Comparison of ENCODE assay signal across 9 cellular contexts in genomic region chr3:47016934-47017435, GRCh38. TPM values are rescaled to one million over a fixed set of nuclear protein-coding genes. Genes with fewer than 3 reads are reported as not detected.
DNase-seq lines count a peak whose midpoint lies in the region; ATAC-seq and TF ChIP-seq lines count a peak whose summit lies in the region.
"Had no signal": no experiment of that assay in that cellular context is flagged by ENCODE, and none has a peak within 500 bp of the region (broad histone marks: within the 10 kb centered on the region; RNA-seq: fewer than 3 reads in every experiment).

No MANE protein-coding gene starts in this region.

- H3K27ac ChIP-seq in lung (ENCODE audit: low read depth in 1 of 2, low read length in 1 of 2) = peak overlapping the region in 1 of 2 donors; percentile 79

- no peaks in the 10 kb centered on the region for H3K27me3 Mint-ChIP-seq in activated T-helper 17 cell treated with anti-CD3 and anti-CD28 coated beads, Interleukin-2, amount 50 U/mL, for 72 hours

- H3K4me3 ChIP-seq in lung = no peak overlapping the region

- H3K9me3 ChIP-seq in lung (ENCODE audit: control insufficient read depth in 2 of 2, insufficient read depth in 1 of 2, low read length in 1 of 2) = no peaks in the 10 kb centered on the region

- WGBS in lung, 2 donors = 11 to 39% methylated on average over 1 of the region's 1 CpG

- peaks cover 31% of the 10 kb centered on the region for H3K4me1 Mint-ChIP-seq in activated T-helper 17 cell treated with anti-CD3 and anti-CD28 coated beads, Interleukin-2, amount 50 U/mL, for 72 hours

- H3K4me3 Mint-ChIP-seq in activated T-helper 17 cell treated with anti-CD3 and anti-CD28 coated beads, Interleukin-2, amount 50 U/mL, for 72 hours = peak overlapping the region; percentile 76

- H3K27me3 ChIP-seq in lung (ENCODE audit: control insufficient read depth, insufficient read depth) = no peaks in the 10 kb centered on the region

- DNase-seq in GM10248 (ENCODE audit: extremely low spot score) (peak; percentile 35), lung (ENCODE audit: low spot score) (no peak), NCI-H1436 treated with DMSO at 0.1 percent for 48 hours (lab: John Stamatoyannopoulos, UW) (no peak), cerebellar nuclear complex (lab: John Stamatoyannopoulos, UW) (no peak), DMS153 (lab: John Stamatoyannopoulos, UW) (no peak), NCI-H345 (lab: John Stamatoyannopoulos, UW) (no peak)

- H3K4me1 ChIP-seq in lung (ENCODE audit: control insufficient read depth in 2 of 2, insufficient read depth in 2 of 2, low read length in 2 of 2) = peaks cover 3 to 7% of the 10 kb centered on the region in 2 donors

- no peaks in the 10 kb centered on the region for H3K9me3 Mint-ChIP-seq in activated T-helper 17 cell treated with anti-CD3 and anti-CD28 coated beads, Interleukin-2, amount 50 U/mL, for 72 hours

- TF ChIP-seq CTCF in GM10248 (IDR thresholded peaks at IDR 0.05; ENCODE audit: control extremely low read depth, extremely low read depth, low read depth, missing control alignments) (no peak), lung (IDR thresholded peaks at IDR 0.05; ENCODE audit: control extremely low read depth, extremely low read depth) (no peak)

- CTCF ChIA-PET in GM10248 (lab: Yijun Ruan, JAX) = interaction anchor here (0.8 to 2.3 kb wide), 5 partner anchors 24 to 404 kb away, joined by 3 to 5 read pairs (median 3); no protein-coding TSS in a partner anchor

- peak overlapping the region; percentile 90 for H3K27ac Mint-ChIP-seq in activated T-helper 17 cell treated with anti-CD3 and anti-CD28 coated beads, Interleukin-2, amount 50 U/mL, for 72 hours

- H3K36me3 Mint-ChIP-seq in activated T-helper 17 cell treated with anti-CD3 and anti-CD28 coated beads, Interleukin-2, amount 50 U/mL, for 72 hours (ENCODE audit: low read depth) = peaks cover 48% of the 10 kb centered on the region

- POLR2A ChIA-PET in GM10248 (lab: Yijun Ruan, JAX) = no interaction called here

- H3K36me3 ChIP-seq in lung (ENCODE audit: control insufficient read depth in 2 of 2, insufficient read depth in 2 of 2, low read length in 2 of 2) = peaks cover 16 to 21% of the 10 kb centered on the region in 2 donors

- ATAC-seq in HG03460 (IDR thresholded peaks at IDR 0.05; ENCODE audit: unreplicated experiment) (peak; percentile 64), lung (ENCODE audit: insufficient read depth, low FRiP score) (peak; percentile 76)
- ATAC-seq in activated T-helper 17 cell treated with anti-CD3 and anti-CD28 coated beads, Interleukin-2, amount 50 U/mL, for 72 hours (replicated peaks) = peak; percentile 86
- ATAC-seq: Panc1 had no signal

RNA-seq across cellular contexts. Expression of gene NBEAL2, which starts 37.5 kb away (rescaled TPM):
- total RNA-seq in activated T-helper 17 cell treated with anti-CD3 and anti-CD28 coated beads, Interleukin-2, amount 50 U/mL, for 72 hours = 100 to 1,000 TPM; 140 to 169 TPM
- 100 to 1,000 TPM in 1 of 2 donors, 10 to 100 TPM in 1; 64.4 to 167 TPM for total RNA-seq in lung
- polyA plus RNA-seq in lung = 100 to 1,000 TPM; 105 to 191 TPM

RNA-seq across cellular contexts. Expression of gene CCDC12, which starts 40.4 kb away (rescaled TPM):
- total RNA-seq in activated T-helper 17 cell treated with anti-CD3 and anti-CD28 coated beads, Interleukin-2, amount 50 U/mL, for 72 hours = 10 to 100 TPM; 46.9 to 59.8 TPM
- 10 to 100 TPM; 34.2 to 64.9 TPM for total RNA-seq in lung
- 100 to 1,000 TPM in 1 of 2 donors, 10 to 100 TPM in 1; 75.2 to 129 TPM for polyA plus RNA-seq in lung
